Comparison of ENCODE assay signal across 24 cellular contexts in genomic region chr21:42851812-42852665, GRCh38. TPM values are rescaled to one million over a fixed set of nuclear protein-coding genes. Genes with fewer than 3 reads are reported as not detected.
DNase-seq lines count a peak whose midpoint lies in the region; ATAC-seq, FAIRE-seq and TF ChIP-seq lines count a peak whose summit lies in the region.
"Had no signal": no experiment of that assay in that cellular context is flagged by ENCODE, and none has a peak within 500 bp of the region (broad histone marks: within the 10 kb centered on the region; RNA-seq: fewer than 3 reads in every experiment).

No MANE protein-coding gene starts in this region.

- peaks cover 46% of the 10 kb centered on the region for H3K79me2 ChIP-seq in K562 (ENCODE audit: control insufficient read depth, insufficient read depth, low read length)

- 95% methylated on average over 16 of the region's 19 CpGs for WGBS in K562 (ENCODE audit: insufficient coverage, low coverage, missing lambda C conversion rate)

- FAIRE-seq in K562 (lab: Jason Lieb, UNC) = no peak
- FAIRE-seq: D721Med had no signal

- CTCF ChIA-PET in activated naive CD4-positive, alpha-beta T cell treated with anti-CD3 and anti-CD28 coated beads, Interleukin-2, amount 10 ng/mL, durations not matched to agents 7 days and 5 days (lab: Charles Lee) = no interaction called here
- CTCF ChIA-PET in activated naive CD4-positive, alpha-beta T cell treated with anti-CD3 and anti-CD28 coated beads for 36 hours (lab: Charles Lee) = no interaction called here
- CTCF ChIA-PET in K562 (lab: Yijun Ruan, JAX; ENCODE audit: low intra/inter-chr PET ratio) = no interaction called here

- no peak for TF ChIP-seq POLR2A in K562 (conservative IDR thresholded peaks at IDR 0.05)

- no peaks in the 10 kb centered on the region for H3K9me3 ChIP-seq in K562 (replicated peaks; ENCODE audit: control insufficient read depth, insufficient read depth, low read depth, low read length)
- H3K9me3 ChIP-seq: SK-N-SH had no signal

- in situ Hi-C loops in K562 (cut with MboI) = no loop called here

- no peak overlapping the region for H3K4me2 ChIP-seq in K562 (ENCODE audit: insufficient read depth, low read length)
- H3K4me2 ChIP-seq: SK-N-SH had no signal

- H3K4me3 ChIP-seq in K562 = no peak overlapping the region

- no peak overlapping the region for H2AFZ ChIP-seq in K562 (ENCODE audit: low read depth, low read length)

- peak overlapping the region in 1 of 2 experiments; percentile 50; a peak in 1 of 4 replicates for H3K9ac ChIP-seq in K562 (ENCODE audit: insufficient read depth in 1 of 2, low read depth in 2 of 2, low read length in 2 of 2)
- H3K9ac ChIP-seq: SK-N-SH had no signal

- TF ChIP-seq RAD21 in K562 (CRISPR knock-in tag; conservative IDR thresholded peaks at IDR 0.05 in 1 of 2, IDR thresholded peaks at IDR 0.05 in 1 of 2) = no peak

- H3K27me3 Mint-ChIP-seq in activated naive CD4-positive, alpha-beta T cell treated with anti-CD3 and anti-CD28 coated beads, Interleukin-2, amount 10 ng/mL, durations not matched to agents 7 days and 5 days = no peaks in the 10 kb centered on the region
- no peaks in the 10 kb centered on the region for H3K27me3 Mint-ChIP-seq in activated naive CD4-positive, alpha-beta T cell treated with anti-CD3 and anti-CD28 coated beads for 36 hours (ENCODE audit: low read depth)

- no peaks in the 10 kb centered on the region for H3K4me1 Mint-ChIP-seq in activated naive CD4-positive, alpha-beta T cell treated with anti-CD3 and anti-CD28 coated beads, Interleukin-2, amount 10 ng/mL, durations not matched to agents 7 days and 5 days
- peaks cover 3% of the 10 kb centered on the region for H3K4me1 Mint-ChIP-seq in activated naive CD4-positive, alpha-beta T cell treated with anti-CD3 and anti-CD28 coated beads for 36 hours (ENCODE audit: low read depth)
- H3K4me1 Mint-ChIP-seq: CD14-positive monocyte had no signal

- no peak for ATAC-seq in K562
- ATAC-seq in left colon = no peak

- H4K20me1 ChIP-seq in K562 (replicated peaks; ENCODE audit: control insufficient read depth, insufficient read depth, low read length) = peaks cover 4% of the 10 kb centered on the region; the same call in 1 of the 2 replicates

- DNase-seq in activated naive CD4-positive, alpha-beta T cell treated with anti-CD3 and anti-CD28 coated beads, Interleukin-2, amount 10 ng/mL, durations not matched to agents 7 days and 5 days = no peak
- DNase-seq in activated naive CD4-positive, alpha-beta T cell treated with anti-CD3 and anti-CD28 coated beads for 36 hours = no peak
- peak; percentile 95 for DNase-seq in NCI-H1436 (lab: John Stamatoyannopoulos, UW)
- no peak for DNase-seq in K562 (ENCODE audit: extremely low read depth in 1 of 4, low spot score in 3 of 4)
- DNase-seq in H4 (ENCODE audit: low spot score) = no peak
- DNase-seq in left colon = no peak
- DNase-seq in NCI-H1930 (lab: John Stamatoyannopoulos, UW) = no peak
- DNase-seq: AML-193; EL; GF-D8; KBM-7; MM.1S; NCI-H1048; NCI-H1417 treated with DMSO at 0.1 percent for 48 hours; NCI-H2029 treated with DMSO at 0.1 percent for 48 hours; NCI-H226; NCI-H510A treated with DMSO at 0.1 percent for 48 hours; NCI-H774; NK-92 treated with Interleukin-12 subunit alpha and Interleukin-12 subunit beta, amount 100 ng/mL, for 24 hours; SIG-M5; SK-N-SH had no signal

- H3K4me3 Mint-ChIP-seq in activated naive CD4-positive, alpha-beta T cell treated with anti-CD3 and anti-CD28 coated beads, Interleukin-2, amount 10 ng/mL, durations not matched to agents 7 days and 5 days = no peak overlapping the region
- no peak overlapping the region for H3K4me3 Mint-ChIP-seq in activated naive CD4-positive, alpha-beta T cell treated with anti-CD3 and anti-CD28 coated beads for 36 hours
- H3K4me3 Mint-ChIP-seq: CD14-positive monocyte had no signal

- H3K9me3 Mint-ChIP-seq in activated naive CD4-positive, alpha-beta T cell treated with anti-CD3 and anti-CD28 coated beads, Interleukin-2, amount 10 ng/mL, durations not matched to agents 7 days and 5 days = no peaks in the 10 kb centered on the region
- no peaks in the 10 kb centered on the region for H3K9me3 Mint-ChIP-seq in activated naive CD4-positive, alpha-beta T cell treated with anti-CD3 and anti-CD28 coated beads for 36 hours

- TF ChIP-seq CTCF in K562 (IDR thresholded peaks at IDR 0.05 in 2 of 3, conservative IDR thresholded peaks at IDR 0.05 in 1 of 3; ENCODE audit: insufficient read depth in 2 of 3, low read depth in 1 of 3, low read length in 3 of 3) = no peak

- H3K27me3 ChIP-seq in K562 (ENCODE audit: control insufficient read depth in 2 of 2, insufficient read depth in 2 of 2, low read length in 2 of 2) = no peaks in the 10 kb centered on the region

- H3K27ac ChIP-seq in K562 (ENCODE audit: extremely low read depth, low read depth, low read length) = no peak overlapping the region
- H3K27ac ChIP-seq: RWPE1 had no signal

- H3K36me3 Mint-ChIP-seq in activated naive CD4-positive, alpha-beta T cell treated with anti-CD3 and anti-CD28 coated beads, Interleukin-2, amount 10 ng/mL, durations not matched to agents 7 days and 5 days = peaks cover 41% of the 10 kb centered on the region
- H3K36me3 Mint-ChIP-seq in activated naive CD4-positive, alpha-beta T cell treated with anti-CD3 and anti-CD28 coated beads for 36 hours (ENCODE audit: low read depth) = peaks cover 51% of the 10 kb centered on the region

- peak overlapping the region; percentile 55 for H3K27ac Mint-ChIP-seq in activated naive CD4-positive, alpha-beta T cell treated with anti-CD3 and anti-CD28 coated beads, Interleukin-2, amount 10 ng/mL, durations not matched to agents 7 days and 5 days
- H3K27ac Mint-ChIP-seq in activated naive CD4-positive, alpha-beta T cell treated with anti-CD3 and anti-CD28 coated beads for 36 hours = no peak overlapping the region

- intact Hi-C loops in activated naive CD4-positive, alpha-beta T cell treated with anti-CD3 and anti-CD28 coated beads for 36 hours (cut with micrococcal nuclease) = no loop called here
- intact Hi-C loops in K562 (cut with micrococcal nuclease) = no loop called here
- intact Hi-C loops in left colon (cut with DNase I, micrococcal nuclease) = no loop called here

- no peaks in the 10 kb centered on the region for H3K9me1 ChIP-seq in K562 (ENCODE audit: control insufficient read depth, insufficient read depth, low read length)

- TF ChIP-seq EP300 in K562 (IDR thresholded peaks at IDR 0.05; ENCODE audit: low read length) = no peak

- POLR2A ChIA-PET in K562 (lab: Yijun Ruan, JAX) = interaction anchor here (0.5 to 2.5 kb wide), 4 partner anchors 12 to 118 kb away, joined by 3 to 6 read pairs (median 3); no protein-coding TSS in a partner anchor

- no TSS peak for BruUV-seq in K562 (replicated peaks; lab: Mats Ljungman, UMichigan)

- H3K4me1 ChIP-seq in K562 (replicated peaks in 1 of 2; ENCODE audit: control insufficient read depth in 2 of 2, insufficient read depth in 2 of 2, low read length in 2 of 2) = peaks cover 0 to 25% of the 10 kb centered on the region in 2 experiments; a peak in 1 of 5 replicates

- H3K36me3 ChIP-seq in K562 (ENCODE audit: control insufficient read depth, insufficient read depth, low read length) = peaks cover 98% of the 10 kb centered on the region

TF ChIP-seq in K562, 482 proteins besides CTCF, POLR2A, EP300 and RAD21 (continues in another document):
- peak; percentile 54 for TF ChIP-seq POLR2G (IDR thresholded peaks at IDR 0.05; ENCODE audit: low read depth, low read length)

RNA-seq across cellular contexts. Expression of gene WDR4, which starts 27.3 kb away (rescaled TPM):
- 10 to 100 TPM; 38.6 to 38.7 TPM for total RNA-seq in activated naive CD4-positive, alpha-beta T cell treated with anti-CD3 and anti-CD28 coated beads for 36 hours
- 107 and 254 TPM in 2 replicates for total RNA-seq in K562 (2011; cell fraction: chromatin; rRNA removed; ENCODE audit: low replicate concordance)
- 147 and 151 TPM in 2 replicates for total RNA-seq in K562 (2011; cell fraction: nucleolus; rRNA removed)
- 105 and 112 TPM in 2 replicates for total RNA-seq in K562 (2011; cell fraction: nucleoplasm; rRNA removed)
- 30.2 and 41.6 TPM in 2 replicates for total RNA-seq in K562 (2014; rRNA removed)
- total RNA-seq in K562 (2014; rRNA removed; fragmentation: Illumina TruSeq; extraction: Trizol) = 21.4 and 29.7 TPM in 2 replicates
- total RNA-seq in K562 (2015; rRNA removed; fragmentation: Illumina TruSeq; extraction: Trizol) = 43.4 and 44.3 TPM in 2 replicates
- 95.3 and 95.4 TPM in 2 replicates for total RNA-seq in K562 (2021)
- 32.1 and 32.8 TPM in 2 replicates for polyA plus RNA-seq in K562 (2011; rRNA removed)
- 48.9 and 72.1 TPM in 2 replicates for polyA plus RNA-seq in K562 (2011; cell fraction: cytosol; rRNA removed)
- 84.3 and 132 TPM in 2 replicates for polyA plus RNA-seq in K562 (2011; cell fraction: nucleus; rRNA removed)
- 36.0 and 81.8 TPM in 2 replicates for polyA plus RNA-seq in K562 (2012)
- polyA plus RNA-seq in K562 (2014; fragmentation: Illumina TruSeq; extraction: Trizol) = 48.1 and 59.6 TPM in 2 replicates
- 10 to 100 TPM in 1 of 2 experiments, 1 to 10 TPM in 1; 5.4 to 26.3 TPM for polyA plus RNA-seq in K562 (2014; fragmentation: Nextera tagmentation; extraction: Ambion mirVana)
- polyA plus RNA-seq in K562 (2014; rRNA removed) = 76.3 and 90.2 TPM in 2 replicates
- 22.9 and 34.7 TPM in 2 replicates for polyA minus RNA-seq in K562 (2011; rRNA and poly(A)+ RNA removed)
- 29.9 and 35.5 TPM in 2 replicates for polyA minus RNA-seq in K562 (2011; cell fraction: cytosol; rRNA and poly(A)+ RNA removed)
- polyA minus RNA-seq in K562 (2011; cell fraction: nucleus; rRNA and poly(A)+ RNA removed) = 51.3 and 54.0 TPM in 2 replicates
- total RNA-seq in H4 (2014; rRNA removed; shearing (Covaris generic)) = 4.8 and 7.1 TPM in 2 replicates
- 10 to 100 TPM; 10.5 to 21.5 TPM for total RNA-seq in left colon

RNA-seq across cellular contexts. Expression of gene NDUFV3, which starts 41.1 kb away (rescaled TPM):
- 10 to 100 TPM; 11.5 to 12.5 TPM for total RNA-seq in activated naive CD4-positive, alpha-beta T cell treated with anti-CD3 and anti-CD28 coated beads for 36 hours
- total RNA-seq in K562 (2011; cell fraction: chromatin; rRNA removed; ENCODE audit: low replicate concordance) = 82.4 and 114 TPM in 2 replicates
- 48.2 and 54.4 TPM in 2 replicates for total RNA-seq in K562 (2011; cell fraction: nucleolus; rRNA removed)
- 61.2 and 67.6 TPM in 2 replicates for total RNA-seq in K562 (2011; cell fraction: nucleoplasm; rRNA removed)
- total RNA-seq in K562 (2014; rRNA removed) = 87.8 and 89.7 TPM in 2 replicates
- 74.3 and 81.5 TPM in 2 replicates for total RNA-seq in K562 (2014; rRNA removed; fragmentation: Illumina TruSeq; extraction: Trizol)
- 79.7 and 80.6 TPM in 2 replicates for total RNA-seq in K562 (2015; rRNA removed; fragmentation: Illumina TruSeq; extraction: Trizol)
- 65.7 and 68.3 TPM in 2 replicates for total RNA-seq in K562 (2021)
- 37.2 and 41.9 TPM in 2 replicates for polyA plus RNA-seq in K562 (2011; rRNA removed)
- 43.0 and 44.1 TPM in 2 replicates for polyA plus RNA-seq in K562 (2011; cell fraction: cytosol; rRNA removed)
- 40.0 and 49.0 TPM in 2 replicates for polyA plus RNA-seq in K562 (2011; cell fraction: nucleus; rRNA removed)
- polyA plus RNA-seq in K562 (2012) = 58.0 and 60.8 TPM in 2 replicates
- polyA plus RNA-seq in K562 (2014; fragmentation: Illumina TruSeq; extraction: Trizol) = 63.0 and 77.9 TPM in 2 replicates
- polyA plus RNA-seq in K562 (2014; fragmentation: Nextera tagmentation; extraction: Ambion mirVana) = 10 to 100 TPM; 19.1 to 23.6 TPM
- 67.2 and 80.0 TPM in 2 replicates for polyA plus RNA-seq in K562 (2014; rRNA removed)
- 39.0 and 44.5 TPM in 2 replicates for polyA minus RNA-seq in K562 (2011; rRNA and poly(A)+ RNA removed)
- 35.1 and 42.7 TPM in 2 replicates for polyA minus RNA-seq in K562 (2011; cell fraction: cytosol; rRNA and poly(A)+ RNA removed)
- polyA minus RNA-seq in K562 (2011; cell fraction: nucleus; rRNA and poly(A)+ RNA removed) = 11.7 and 20.2 TPM in 2 replicates
- total RNA-seq in H4 (2014; rRNA removed; shearing (Covaris generic)) = 40.9 and 44.0 TPM in 2 replicates
- 10 to 100 TPM; 35.7 to 38.2 TPM for total RNA-seq in left colon
